ENCODE assay signal across 1 cellular context in genomic region chr4:84632092-84632491, GRCh38.
A peak's percentile ranks its signal among the peaks of the same experiment; 100 is the strongest.
TF ChIP-seq lines count a peak whose summit lies in the region.

No MANE protein-coding gene starts in this region.

TF ChIP-seq in IMR-90, 13 proteins besides CTCF, POLR2A, EP300 and RAD21:
- TF ChIP-seq RCOR1 (IDR thresholded peaks at IDR 0.05; ENCODE audit: insufficient replicate concordance, low read length), result no peak
- TF ChIP-seq CEBPB (IDR thresholded peaks at IDR 0.05; ENCODE audit: low read depth, low read length), result peak; percentile 89
- no peak for TF ChIP-seq CHD1 (IDR thresholded peaks at IDR 0.05; ENCODE audit: low read depth, low read length)
- TF ChIP-seq BHLHE40 (IDR thresholded peaks at IDR 0.05; ENCODE audit: low read depth, low read length), result no peak
- TF ChIP-seq FOS (IDR thresholded peaks at IDR 0.05; ENCODE audit: low read depth, low read length), result peak; percentile 49; the same call in 1 of the 2 replicates
